ENCODE assay signal across 8 cellular contexts in genomic region chr10:114551310-114551972, GRCh38.
A peak's percentile ranks its signal among the peaks of the same experiment; 100 is the strongest.
DNase-seq lines count a peak whose midpoint lies in the region; ATAC-seq, FAIRE-seq and TF ChIP-seq lines count a peak whose summit lies in the region.
"Had no signal": no experiment of that assay in that cellular context is flagged by ENCODE, and none has a peak within 500 bp of the region (broad histone marks: within the 10 kb centered on the region; RNA-seq: fewer than 3 reads in every experiment).

No MANE protein-coding gene starts in this region.

- no peak overlapping the region for H2BK12ac ChIP-seq in H9 (ENCODE audit: insufficient read length, low read depth, low read length)

- no peak overlapping the region for H3K14ac ChIP-seq in H9 (ENCODE audit: insufficient read depth, low read length)

- TF ChIP-seq CTCF in astrocyte (IDR thresholded peaks at IDR 0.05; ENCODE audit: insufficient read depth, low read depth, low read length), result no peak
- TF ChIP-seq CTCF in kidney (IDR thresholded peaks at IDR 0.05; ENCODE audit: borderline replicate concordance, extremely low read depth, insufficient read depth), result no peak
- TF ChIP-seq CTCF in thoracic aorta (IDR thresholded peaks at IDR 0.05), result no peak
- no peak for TF ChIP-seq CTCF in H9 (conservative IDR thresholded peaks at IDR 0.05)

- H3K9me3 Mint-ChIP-seq in astrocyte (ENCODE audit: unreplicated experiment) (no peaks in the 10 kb centered on the region), H9 (no peaks in the 10 kb centered on the region)
- H3K9me3 Mint-ChIP-seq: activated naive CD4-positive, alpha-beta T cell treated with anti-CD3 and anti-CD28 coated beads, Interleukin-2, amount 50 U/mL, for 24 hours had no signal

- H3K27me3 Mint-ChIP-seq in astrocyte (ENCODE audit: low read depth, unreplicated experiment), result no peaks in the 10 kb centered on the region
- no peaks in the 10 kb centered on the region for H3K27me3 Mint-ChIP-seq in H9 (ENCODE audit: low read depth)
- H3K27me3 Mint-ChIP-seq: activated naive CD4-positive, alpha-beta T cell treated with anti-CD3 and anti-CD28 coated beads, Interleukin-2, amount 50 U/mL, for 24 hours had no signal

- DNase-seq in NCI-H2107 treated with DMSO at 0.1 percent for 48 hours (lab: John Stamatoyannopoulos, UW; ENCODE audit: unreplicated experiment) (peak; percentile 72), astrocyte (ENCODE audit: low read depth) (peak; percentile 35), kidney (no peak), thoracic aorta (ENCODE audit: low spot score) (no peak), kidney glomerular epithelial cell (lab: John Stamatoyannopoulos, UW) (no peak), H9 (no peak)

- H4K8ac ChIP-seq in H9 (replicated peaks; ENCODE audit: insufficient read length, low read depth, low read length), result no peak overlapping the region

- no peak overlapping the region for H2BK20ac ChIP-seq in H9 (ENCODE audit: low read depth, low read length, poor library complexity, severe bottlenecking)

- no peak overlapping the region for H3K4me3 Mint-ChIP-seq in astrocyte (ENCODE audit: unreplicated experiment)
- no peak overlapping the region for H3K4me3 Mint-ChIP-seq in H9
- H3K4me3 Mint-ChIP-seq: activated naive CD4-positive, alpha-beta T cell treated with anti-CD3 and anti-CD28 coated beads, Interleukin-2, amount 50 U/mL, for 24 hours had no signal

- H2BK5ac ChIP-seq in H9 (ENCODE audit: insufficient read length, low read length), result no peak overlapping the region

- H3K79me1 ChIP-seq in H9 (ENCODE audit: insufficient read depth, low read depth, low read length, poor library complexity, severe bottlenecking), result no peaks in the 10 kb centered on the region

- H3K23ac ChIP-seq in H9 (ENCODE audit: insufficient read length, low read depth, low read length), result no peak overlapping the region

- H3K4me1 Mint-ChIP-seq in astrocyte (ENCODE audit: low read depth, unreplicated experiment) (peaks cover 8% of the 10 kb centered on the region), H9 (no peaks in the 10 kb centered on the region)

- intact Hi-C loops in kidney (cut with DNase I), result no loop called here

- H3K23me2 ChIP-seq in H9 (ENCODE audit: insufficient read length, low read depth, low read length, poor library complexity, severe bottlenecking), result peaks cover 3% of the 10 kb centered on the region

- peaks cover 2% of the 10 kb centered on the region for H3K27me3 ChIP-seq in astrocyte (ENCODE audit: insufficient read depth, low read length)
- H3K27me3 ChIP-seq in thoracic aorta (replicated peaks; ENCODE audit: insufficient read depth), result no peaks in the 10 kb centered on the region
- H3K27me3 ChIP-seq in H9 (ENCODE audit: insufficient read depth, low read length), result no peaks in the 10 kb centered on the region

- H3K36me3 Mint-ChIP-seq in astrocyte (ENCODE audit: low read depth, unreplicated experiment), result peaks cover 7% of the 10 kb centered on the region
- H3K36me3 Mint-ChIP-seq in H9 (ENCODE audit: insufficient read depth in 1 of 3, low read depth in 3 of 3), result no peaks in the 10 kb centered on the region
- H3K36me3 Mint-ChIP-seq: activated naive CD4-positive, alpha-beta T cell treated with anti-CD3 and anti-CD28 coated beads, Interleukin-2, amount 50 U/mL, for 24 hours had no signal

- no peak overlapping the region for H3K4ac ChIP-seq in H9 (ENCODE audit: low read depth, low read length)

- H3K27ac ChIP-seq in astrocyte (ENCODE audit: low read depth, low read length) (no peak overlapping the region), kidney (ENCODE audit: low read depth in 2 of 2, low read length in 2 of 2) (peak overlapping the region; percentile 5 to 68), thoracic aorta (no peak overlapping the region), H9 (ENCODE audit: insufficient read length, low read depth, low read length) (no peak overlapping the region)

- H3K27ac Mint-ChIP-seq in astrocyte (ENCODE audit: unreplicated experiment) (no peak overlapping the region), H9 (no peak overlapping the region)
- H3K27ac Mint-ChIP-seq: activated naive CD4-positive, alpha-beta T cell treated with anti-CD3 and anti-CD28 coated beads, Interleukin-2, amount 50 U/mL, for 24 hours had no signal

- H3K56ac ChIP-seq in H9 (ENCODE audit: insufficient read length, low read depth, low read length), result no peak overlapping the region

- no peak overlapping the region for H3K9ac ChIP-seq in astrocyte (ENCODE audit: low read length)
- H3K9ac ChIP-seq in kidney (ENCODE audit: low read length in 2 of 2), result peak overlapping the region in 1 of 2 donors; percentile 24
- no peak overlapping the region for H3K9ac ChIP-seq in H9 (ENCODE audit: extremely low read depth, insufficient read length, low read length)

- H4K5ac ChIP-seq in H9 (ENCODE audit: insufficient read length, low read depth, low read length), result no peak overlapping the region

- no peak for FAIRE-seq in astrocyte (lab: Jason Lieb, UNC)
- FAIRE-seq in kidney (lab: Jason Lieb, UNC), result no peak

- H3K4me1 ChIP-seq in astrocyte (ENCODE audit: insufficient read depth, low read length) (peaks cover 4% of the 10 kb centered on the region), kidney (ENCODE audit: control insufficient read depth in 1 of 2, insufficient read depth in 1 of 2, low read depth in 1 of 2, low read length in 2 of 2) (peaks cover 10 to 12% of the 10 kb centered on the region in 2 donors), thoracic aorta (ENCODE audit: control insufficient read depth in 1 of 2, low read depth in 2 of 2) (peaks cover 0 to 6% of the 10 kb centered on the region in 2 donors), H9 (ENCODE audit: insufficient read depth, low read length) (no peaks in the 10 kb centered on the region)

- ATAC-seq in thoracic aorta (ENCODE audit: insufficient number of reproducible peaks, low FRiP score, low read depth) (no peak), HG03039 (IDR thresholded peaks at IDR 0.05; ENCODE audit: unreplicated experiment) (no peak)

- H3K79me2 ChIP-seq in astrocyte (ENCODE audit: insufficient read depth, low read length) (no peaks in the 10 kb centered on the region), H9 (ENCODE audit: insufficient read depth, low read length) (no peaks in the 10 kb centered on the region)

- H3K4me2 ChIP-seq in astrocyte (ENCODE audit: low read length) (peak overlapping the region; percentile 79), H9 (ENCODE audit: insufficient read depth, insufficient read length, low read length) (no peak overlapping the region)

- no peak overlapping the region for H2AK5ac ChIP-seq in H9 (ENCODE audit: insufficient read length, low read length)

- H3K18ac ChIP-seq in H9 (ENCODE audit: insufficient read length, low read depth, low read length), result no peak overlapping the region

- H2BK120ac ChIP-seq in H9 (ENCODE audit: low read depth, low read length, poor library complexity, severe bottlenecking), result no peak overlapping the region

- H2AFZ ChIP-seq in astrocyte (ENCODE audit: low read depth, low read length), result no peak overlapping the region
- no peak overlapping the region for H2AFZ ChIP-seq in H9 (ENCODE audit: low read length)

- H4K20me1 ChIP-seq in astrocyte (ENCODE audit: insufficient read depth, low read length) (no peaks in the 10 kb centered on the region), H9 (ENCODE audit: control insufficient read depth, insufficient read depth, insufficient read length) (no peaks in the 10 kb centered on the region)

- H3K9me3 ChIP-seq in astrocyte (ENCODE audit: insufficient read depth, low read depth, low read length), result no peaks in the 10 kb centered on the region
- no peaks in the 10 kb centered on the region for H3K9me3 ChIP-seq in kidney (ENCODE audit: control insufficient read depth in 1 of 2, low read length in 2 of 2)
- no peaks in the 10 kb centered on the region for H3K9me3 ChIP-seq in thoracic aorta
- H3K9me3 ChIP-seq in H9 (ENCODE audit: control insufficient read depth, low read depth, low read length), result no peaks in the 10 kb centered on the region

- WGBS in H9 (ENCODE audit: extremely low coverage, insufficient read length, low lambda C conversion rate), result no CpG with 5 or more reads among the region's 6 CpGs

- no peak overlapping the region for H3T11ph ChIP-seq in H9 (ENCODE audit: low read length)

- H3K36me3 ChIP-seq in astrocyte (ENCODE audit: insufficient read depth, low read length), result no peaks in the 10 kb centered on the region
- no peaks in the 10 kb centered on the region for H3K36me3 ChIP-seq in kidney (ENCODE audit: control insufficient read depth in 1 of 2, insufficient read depth in 2 of 2, low read length in 2 of 2)
- H3K36me3 ChIP-seq in thoracic aorta, result no peaks in the 10 kb centered on the region

- H3K4me3 ChIP-seq in astrocyte (ENCODE audit: insufficient read depth, low read depth, low read length) (peak overlapping the region; percentile 43), kidney (ENCODE audit: low read length in 2 of 2) (peak overlapping the region; percentile 13 to 58), thoracic aorta (peak overlapping the region; percentile 4)

- H2BK15ac ChIP-seq in H9 (ENCODE audit: low read depth, low read length), result no peak overlapping the region

- H4K91ac ChIP-seq in H9 (ENCODE audit: insufficient read length, low read depth, low read length), result no peak overlapping the region

Comparison
In these comparisons a context has a peak if more than half of its experiments do, and no peak if none do; other contexts are left out.
1. DNase-seq: peak in NCI-H2107 treated with DMSO at 0.1 percent for 48 hours (single experiment) and astrocyte (single experiment); none in kidney (single experiment), thoracic aorta (single experiment), kidney glomerular epithelial cell (single experiment) and H9 (single experiment).
2. H3K27ac ChIP-seq: peak in kidney (2 of 2); none in astrocyte (single experiment), thoracic aorta (0 of 2) and H9 (single experiment).
3. Peak in every context shown above with its lines, with median percentiles within 50 percentile points of each other: H3K4me3 ChIP-seq.